ENCODE assay signal across 25 cellular contexts in the genomic region with DNA sequence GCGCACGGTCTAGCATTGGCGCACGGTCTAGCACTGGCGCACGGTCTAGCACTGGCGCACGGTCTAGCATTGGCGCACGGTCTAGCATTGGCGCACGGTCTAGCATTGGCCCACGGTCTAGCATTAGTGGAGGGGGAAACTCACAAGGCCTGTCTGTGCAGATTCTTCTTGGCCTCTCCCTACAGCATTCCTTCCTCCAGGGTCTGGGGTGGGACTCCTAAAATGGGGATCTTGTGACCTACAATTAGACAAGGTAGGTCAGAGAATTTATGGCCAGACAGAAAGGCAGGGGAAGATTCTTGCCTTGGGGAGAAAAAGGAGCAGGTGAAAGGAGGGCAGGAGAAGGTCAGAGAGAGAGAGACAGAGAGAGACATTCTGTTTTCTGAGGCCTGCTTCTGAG. TPM values are rescaled to one million over a fixed set of nuclear protein-coding genes. Genes with fewer than 3 reads are reported as not detected.
A peak's percentile ranks its signal among the peaks of the same experiment; 100 is the strongest.
DNase-seq lines count a peak whose midpoint lies in the region; ATAC-seq and TF ChIP-seq lines count a peak whose summit lies in the region.
"Had no signal": no experiment of that assay in that cellular context is flagged by ENCODE, and none has a peak within 500 bp of the region (broad histone marks: within the 10 kb centered on the region; RNA-seq: fewer than 3 reads in every experiment).

No MANE protein-coding gene starts in this region.

- intact Hi-C loops in MCF 10A (cut with micrococcal nuclease): no loop called here
- intact Hi-C loops in breast epithelium (cut with DNase I; ENCODE audit: low total_unique reads): no loop called here
- intact Hi-C loops in spleen (cut with DNase I; ENCODE audit: low total_unique reads): no loop called here
- intact Hi-C loops in transverse colon (cut with DNase I; ENCODE audit: low total_unique reads): no loop called here

- H3K4me1 ChIP-seq in breast epithelium (no peaks in the 10 kb centered on the region), spleen (peaks cover 1 to 24% (median 9%) of the 10 kb centered on the region in 6 donors), transverse colon (peaks cover 0 to 6% (median 3%) of the 10 kb centered on the region in 4 donors), HAP-1 (peaks cover under 1% of the 10 kb centered on the region)
- H3K4me1 ChIP-seq: SJCRH30 had no signal

- in situ Hi-C loops in transverse colon (cut with MboI; ENCODE audit: low pct_ligation_motif_present in 1 of 4, low pct_unique_long_range_greater_than_20kb in 1 of 4, low sequenced_read_pairs in 3 of 4) (no loop called here), HAP-1 (cut with MboI; ENCODE audit: low sequenced_read_pairs) (no loop called here)

- H3K27ac Mint-ChIP-seq in MCF 10A (ENCODE audit: low read depth, unreplicated experiment) (peak overlapping the region; percentile 11), chondrocyte (ENCODE audit: unreplicated experiment) (no peak overlapping the region), mesothelial cell of epicardium (peak overlapping the region; percentile 76)

- H3K4me1 Mint-ChIP-seq in MCF 10A (ENCODE audit: insufficient read depth, unreplicated experiment) (no peaks in the 10 kb centered on the region), chondrocyte (ENCODE audit: low read depth) (peaks cover 1% of the 10 kb centered on the region), mesothelial cell of epicardium (peaks cover 14% of the 10 kb centered on the region)

- no peak for TF ChIP-seq EP300 in transverse colon (IDR thresholded peaks at IDR 0.05; ENCODE audit: low read depth)

- CTCF ChIA-PET in MCF 10A (lab: Yijun Ruan, JAX): interaction anchor here (0.6 to 2.4 kb wide), 3 partner anchors 11 to 310 kb away, joined by 3 to 17 read pairs (median 4); a partner anchor contains a TSS

- H3K36me3 ChIP-seq in breast epithelium: no peaks in the 10 kb centered on the region
- H3K36me3 ChIP-seq in spleen: no peaks in the 10 kb centered on the region
- H3K36me3 ChIP-seq in transverse colon: no peaks in the 10 kb centered on the region
- H3K36me3 ChIP-seq in HAP-1 (replicated peaks): no peaks in the 10 kb centered on the region
- H3K36me3 ChIP-seq: SJCRH30 had no signal

- H3K27me3 ChIP-seq in breast epithelium: peaks cover 0 to 14% of the 10 kb centered on the region in 2 donors
- peaks cover 0 to 20% (median 7%) of the 10 kb centered on the region in 7 donors for H3K27me3 ChIP-seq in spleen (replicated peaks in 1 of 7)
- peaks cover 4% of the 10 kb centered on the region for H3K27me3 ChIP-seq in transverse colon
- H3K27me3 ChIP-seq in HAP-1 (ENCODE audit: low read depth): peaks cover 13% of the 10 kb centered on the region

- H3K9me3 ChIP-seq in breast epithelium (no peaks in the 10 kb centered on the region), spleen (no peaks in the 10 kb centered on the region), transverse colon (no peaks in the 10 kb centered on the region), HAP-1 (no peaks in the 10 kb centered on the region)
- H3K9me3 ChIP-seq: SJCRH30 had no signal

- H3K27me3 Mint-ChIP-seq in MCF 10A (ENCODE audit: insufficient read depth, unreplicated experiment) (peaks cover 21% of the 10 kb centered on the region), chondrocyte (ENCODE audit: low read depth) (peaks cover 17% of the 10 kb centered on the region), mesothelial cell of epicardium (ENCODE audit: low read depth) (peaks cover 5% of the 10 kb centered on the region)

- BruUV-seq in MCF 10A (replicated peaks; lab: Mats Ljungman, UMichigan): no TSS peak

- TF ChIP-seq CTCF in MCF 10A (IDR thresholded peaks at IDR 0.05; ENCODE audit: unreplicated experiment): no peak
- TF ChIP-seq CTCF in breast epithelium (IDR thresholded peaks at IDR 0.05): no peak
- no peak for TF ChIP-seq CTCF in chondrocyte (IDR thresholded peaks at IDR 0.05)
- no peak for TF ChIP-seq CTCF in mesothelial cell of epicardium (IDR thresholded peaks at IDR 0.05; ENCODE audit: unreplicated experiment)
- TF ChIP-seq CTCF in spleen (IDR thresholded peaks at IDR 0.05 in 8 of 11, conservative IDR thresholded peaks at IDR 0.05 in 3 of 11): no peak
- TF ChIP-seq CTCF in transverse colon (IDR thresholded peaks at IDR 0.05): no peak

- no peaks in the 10 kb centered on the region for H3K9me3 Mint-ChIP-seq in MCF 10A (ENCODE audit: unreplicated experiment)
- no peaks in the 10 kb centered on the region for H3K9me3 Mint-ChIP-seq in chondrocyte (ENCODE audit: low read depth)
- no peaks in the 10 kb centered on the region for H3K9me3 Mint-ChIP-seq in mesothelial cell of epicardium

- TF ChIP-seq POLR2A in breast epithelium (IDR thresholded peaks at IDR 0.05) (no peak), spleen (IDR thresholded peaks at IDR 0.05) (no peak), transverse colon (IDR thresholded peaks at IDR 0.05) (no peak)

- H3K36me3 Mint-ChIP-seq in MCF 10A (ENCODE audit: insufficient read depth, unreplicated experiment) (no peaks in the 10 kb centered on the region), chondrocyte (ENCODE audit: low read depth) (no peaks in the 10 kb centered on the region), mesothelial cell of epicardium (no peaks in the 10 kb centered on the region)

- POLR2A ChIA-PET in MCF 10A (lab: Yijun Ruan, JAX): no interaction called here

- no peak overlapping the region for H3K27ac ChIP-seq in breast epithelium
- H3K27ac ChIP-seq in spleen: no peak overlapping the region
- no peak overlapping the region for H3K27ac ChIP-seq in transverse colon
- H3K27ac ChIP-seq: SJCRH30 had no signal

- DNase-seq in MCF 10A (ENCODE audit: unreplicated experiment): no peak
- DNase-seq in breast epithelium (ENCODE audit: low spot score in 2 of 2): no peak
- peak; percentile 20 for DNase-seq in chondrocyte (ENCODE audit: low spot score)
- peak in 1 of 2 experiments; percentile 27 for DNase-seq in mesothelial cell of epicardium (ENCODE audit: low spot score in 2 of 2, unreplicated experiment in 2 of 2)
- DNase-seq in spleen: peak; percentile 30
- DNase-seq in transverse colon: no peak
- no peak for DNase-seq in HAP-1 (ENCODE audit: low spot score in 2 of 2)
- DNase-seq: 8988T; AML-193; DMS79 treated with DMSO at 0.1 percent for 48 hours; GOT3; MM.1S; NCI-H1092 treated with DMSO at 0.1 percent for 48 hours; NCI-H146; NCI-H2029; NCI-H226; NCI-H510A treated with DMSO at 0.1 percent for 48 hours; NCI-H774; NK-92 treated with Interleukin-12 subunit alpha and Interleukin-12 subunit beta, amount 100 ng/mL, for 24 hours; SJCRH30 had no signal

- H3K4me3 ChIP-seq in breast epithelium (no peak overlapping the region), spleen (no peak overlapping the region), transverse colon (no peak overlapping the region), HAP-1 (no peak overlapping the region)
- H3K4me3 ChIP-seq: GM12878, SJCRH30 had no signal

- H3K4me3 Mint-ChIP-seq in MCF 10A (ENCODE audit: unreplicated experiment) (no peak overlapping the region), chondrocyte (ENCODE audit: unreplicated experiment) (no peak overlapping the region), mesothelial cell of epicardium (no peak overlapping the region)

- ATAC-seq in GM18867 (IDR thresholded peaks at IDR 0.05; ENCODE audit: unreplicated experiment): no peak
- ATAC-seq: GM12878, HCT116 had no signal

- WGBS in spleen, 5 donors: 91 to 97% (median 94%) methylated on average over 12 to 13 of the region's 13 CpGs
- 83 to 96% methylated on average over 2 to 13 of the region's 13 CpGs for WGBS in transverse colon (ENCODE audit: low coverage in 1 of 2), 2 donors

RNA-seq across cellular contexts. Expression of a gene that starts 5.4 kb away (rescaled TPM):
- total RNA-seq in MCF 10A (2022) (not detected in 2 replicates), breast epithelium (10 to 100 TPM; 14.8 to 21.3 (median 15.0) TPM), chondrocyte (2.1 to 8.1 TPM (median 5.8 TPM) in 3 replicates), mesothelial cell of epicardium (29.1 to 32.8 TPM (median 31.8 TPM) in 3 replicates), spleen (10 to 100 TPM; 16.8 to 52.8 (median 31.2) TPM), transverse colon (10 to 100 TPM in 3 of 4 donors, 1 to 10 TPM in 1; 4.1 to 15.7 (median 11.8) TPM)
- polyA plus RNA-seq in spleen: 10 to 100 TPM in 2 of 3 donors, 1 to 10 TPM in 1; 9.2 to 14.1 (median 10.7) TPM

RNA-seq across cellular contexts. Expression of a gene that starts 39.9 kb away (rescaled TPM):
- total RNA-seq in MCF 10A (2022) (not detected in 2 replicates), breast epithelium (under 1 TPM in 2 of 3 donors, not detected in 1; 0.88 to 0.98 TPM), chondrocyte (not detected in 3 replicates), mesothelial cell of epicardium (not detected in 3 replicates), spleen (under 1 TPM in 1 of 7 donors, not detected in 6; 0.95 TPM), transverse colon (not detected)
- polyA plus RNA-seq in spleen: under 1 TPM in 2 of 3 donors, not detected in 1; 0.16 to 0.38 TPM
- total RNA-seq: GM12878, LHCN-M2, SJCRH30 had no signal
- polyA plus RNA-seq: AG04450, GM12878 had no signal

RNA-seq across cellular contexts. Expression of a gene that starts 48.1 kb away (rescaled TPM):
- total RNA-seq in MCF 10A (2022): 14.2 and 15.4 TPM in 2 replicates
- total RNA-seq in breast epithelium: 10 to 100 TPM; 52.0 to 94.1 (median 79.3) TPM
- 16.1 to 19.0 TPM (median 17.5 TPM) in 3 replicates for total RNA-seq in chondrocyte
- total RNA-seq in mesothelial cell of epicardium: 78.9 to 83.5 TPM (median 82.9 TPM) in 3 replicates
- 10 to 100 TPM; 50.6 to 74.3 (median 60.3) TPM for total RNA-seq in spleen
- polyA plus RNA-seq in spleen: 10 to 100 TPM; 21.3 to 40.1 (median 27.2) TPM
- total RNA-seq in transverse colon: 100 to 1,000 TPM in 1 of 4 donors, 10 to 100 TPM in 3; 50.5 to 233 (median 58.2) TPM

Comparison
In these comparisons a context has a peak if more than half of its experiments do, and no peak if none do; other contexts are left out.
1. DNase-seq: peak in chondrocyte (single experiment) and spleen (single experiment); none in MCF 10A (single experiment), breast epithelium (0 of 2), transverse colon (single experiment) and HAP-1 (0 of 2).